ENCODE assay signal across 8 cellular contexts in genomic region chr14:89504602-89505320, GRCh38.
A peak's percentile ranks its signal among the peaks of the same experiment; 100 is the strongest.
DNase-seq lines count a peak whose midpoint lies in the region; ATAC-seq lines count a peak whose summit lies in the region.

No MANE protein-coding gene starts in this region.

- no peaks in the 10 kb centered on the region for H3K9me3 Mint-ChIP-seq in activated CD4-positive, alpha-beta memory T cell treated with anti-CD3 and anti-CD28 coated beads for 36 hours
- no peaks in the 10 kb centered on the region for H3K9me3 Mint-ChIP-seq in naive thymus-derived CD4-positive, alpha-beta T cell

- H3K79me2 ChIP-seq in ACC112 (ENCODE audit: control insufficient read depth, insufficient read depth, low read length, unreplicated experiment) = no peaks in the 10 kb centered on the region

- intact Hi-C loops in activated CD4-positive, alpha-beta memory T cell treated with anti-CD3 and anti-CD28 coated beads for 36 hours (cut with micrococcal nuclease) = no loop called here
- intact Hi-C loops in naive thymus-derived CD4-positive, alpha-beta T cell (cut with micrococcal nuclease) = loop anchor here in 1 of 2 donors (5.0 kb wide), 1 partner anchor 57 kb away; no protein-coding TSS in a partner anchor

- H3K4me1 ChIP-seq in ACC112 (ENCODE audit: control insufficient read depth, insufficient read depth, low read length, unreplicated experiment) = peaks cover 37% of the 10 kb centered on the region
- peaks cover 5 to 6% of the 10 kb centered on the region in 2 donors for H3K4me1 ChIP-seq in naive thymus-derived CD4-positive, alpha-beta T cell (ENCODE audit: control insufficient read depth in 2 of 2, insufficient read depth in 2 of 2, low read length in 2 of 2)

- ATAC-seq in GM18519 (IDR thresholded peaks at IDR 0.05; ENCODE audit: low FRiP score, unreplicated experiment) (peak; percentile 55), HG03175 (IDR thresholded peaks at IDR 0.05; ENCODE audit: unreplicated experiment) (peak; percentile 70)
- ATAC-seq in naive thymus-derived CD4-positive, alpha-beta T cell = peak; percentile 89

- H3K27ac Mint-ChIP-seq in activated CD4-positive, alpha-beta memory T cell treated with anti-CD3 and anti-CD28 coated beads for 36 hours = no peak overlapping the region
- H3K27ac Mint-ChIP-seq in naive thymus-derived CD4-positive, alpha-beta T cell = peak overlapping the region in 7 of 9 donors; percentile 8 to 78 (median 40)

- H3K4me1 Mint-ChIP-seq in activated CD4-positive, alpha-beta memory T cell treated with anti-CD3 and anti-CD28 coated beads for 36 hours (ENCODE audit: low read depth) = peaks cover 47% of the 10 kb centered on the region
- H3K4me1 Mint-ChIP-seq in naive thymus-derived CD4-positive, alpha-beta T cell = peaks cover 39 to 71% (median 60%) of the 10 kb centered on the region in 7 donors

- H3K36me3 Mint-ChIP-seq in activated CD4-positive, alpha-beta memory T cell treated with anti-CD3 and anti-CD28 coated beads for 36 hours = no peaks in the 10 kb centered on the region
- H3K36me3 Mint-ChIP-seq in naive thymus-derived CD4-positive, alpha-beta T cell = peaks cover 4 to 45% (median 28%) of the 10 kb centered on the region in 5 donors

- CTCF ChIA-PET in activated CD4-positive, alpha-beta memory T cell treated with anti-CD3 and anti-CD28 coated beads for 36 hours (lab: Charles Lee) = interaction anchor here (0.6 kb wide), 1 partner anchor 75 kb away, joined by 3 read pairs; no protein-coding TSS in a partner anchor
- CTCF ChIA-PET in naive thymus-derived CD4-positive, alpha-beta T cell (lab: Charles Lee) = no interaction called here

- no peak overlapping the region for H3K4me3 ChIP-seq in ACC112 (ENCODE audit: low read depth, low read length)
- H3K4me3 ChIP-seq in naive thymus-derived CD4-positive, alpha-beta T cell (ENCODE audit: low read length) = no peak overlapping the region

- POLR2A ChIA-PET in activated CD4-positive, alpha-beta memory T cell treated with anti-CD3 and anti-CD28 coated beads for 36 hours (lab: Charles Lee) = interaction anchor here (0.5 to 0.9 kb wide), 3 partner anchors 74 to 78 kb away, joined by 3 to 5 read pairs (median 3); no protein-coding TSS in a partner anchor
- POLR2A ChIA-PET in naive thymus-derived CD4-positive, alpha-beta T cell (lab: Charles Lee) = no interaction called here

- no peaks in the 10 kb centered on the region for H3K9me3 ChIP-seq in naive thymus-derived CD4-positive, alpha-beta T cell (ENCODE audit: control insufficient read depth in 2 of 3, low read length in 3 of 3)

- no peaks in the 10 kb centered on the region for H3K27me3 Mint-ChIP-seq in activated CD4-positive, alpha-beta memory T cell treated with anti-CD3 and anti-CD28 coated beads for 36 hours
- H3K27me3 Mint-ChIP-seq in naive thymus-derived CD4-positive, alpha-beta T cell = no peaks in the 10 kb centered on the region

- H3K36me3 ChIP-seq in ACC112 (ENCODE audit: insufficient read depth, low read length) = no peaks in the 10 kb centered on the region
- peaks cover 0 to 8% (median 0%) of the 10 kb centered on the region in 3 experiments for H3K36me3 ChIP-seq in naive thymus-derived CD4-positive, alpha-beta T cell (ENCODE audit: control insufficient read depth in 2 of 3, insufficient read depth in 3 of 3, low read length in 3 of 3)

- peak; percentile 64 for DNase-seq in activated CD4-positive, alpha-beta memory T cell treated with anti-CD3 and anti-CD28 coated beads for 36 hours
- DNase-seq in naive thymus-derived CD4-positive, alpha-beta T cell = peak in 1 of 9 donors; percentile 26
- no peak for DNase-seq in NCI-H524 treated with DMSO at 0.1 percent for 48 hours (lab: John Stamatoyannopoulos, UW)
- no peak for DNase-seq in NCI-H82 treated with DMSO at 0.1 percent for 48 hours (lab: John Stamatoyannopoulos, UW; ENCODE audit: unreplicated experiment)
- no peak for DNase-seq in ureter (ENCODE audit: low spot score)

- H3K27ac ChIP-seq in ACC112 (ENCODE audit: low read depth, low read length) = peak overlapping the region; percentile 44
- H3K27ac ChIP-seq in naive thymus-derived CD4-positive, alpha-beta T cell (ENCODE audit: low read depth, low read length) = no peak overlapping the region

- no peak overlapping the region for H3K4me3 Mint-ChIP-seq in activated CD4-positive, alpha-beta memory T cell treated with anti-CD3 and anti-CD28 coated beads for 36 hours
- H3K4me3 Mint-ChIP-seq in naive thymus-derived CD4-positive, alpha-beta T cell = peak overlapping the region in 4 of 10 donors; percentile 18 to 42 (median 25)

- no peak overlapping the region for H2AFZ ChIP-seq in ACC112 (ENCODE audit: low read length, unreplicated experiment)

- no peaks in the 10 kb centered on the region for H3K27me3 ChIP-seq in ACC112 (ENCODE audit: insufficient read depth, low read length)
- H3K27me3 ChIP-seq in naive thymus-derived CD4-positive, alpha-beta T cell (ENCODE audit: control insufficient read depth in 2 of 2, insufficient read depth in 2 of 2, low read length in 2 of 2) = no peaks in the 10 kb centered on the region
